ENCODE assay signal across 12 cellular contexts in the genomic region with DNA sequence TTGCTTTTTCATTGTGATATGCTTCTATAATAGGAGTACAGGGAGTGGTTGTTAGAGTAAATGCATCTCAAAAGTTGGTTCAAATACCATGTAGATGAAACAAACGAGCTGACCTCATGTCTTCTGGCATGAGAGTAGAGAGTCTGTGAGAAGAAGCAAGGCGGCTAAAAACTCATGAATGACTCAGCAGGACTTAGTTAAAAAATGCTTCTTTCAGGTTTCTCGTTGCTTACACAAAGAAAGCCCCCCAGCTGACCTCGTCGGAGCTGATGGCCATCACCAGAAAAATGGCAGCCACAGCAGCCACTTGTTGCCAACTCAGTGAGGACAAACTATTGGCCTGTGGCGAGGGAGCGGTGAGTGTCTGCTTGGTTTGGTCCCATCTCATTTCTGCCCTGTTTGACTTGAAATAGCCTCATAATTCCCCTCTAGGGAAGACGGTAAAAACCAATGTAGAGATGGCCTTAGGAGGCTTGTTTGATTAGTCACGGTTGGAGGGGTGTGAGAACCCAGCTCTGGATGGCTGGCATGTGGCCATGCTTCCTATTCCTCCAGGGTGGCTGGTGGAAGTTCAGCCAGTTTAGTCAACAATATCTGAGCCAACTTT. TPM values are rescaled to one million over a fixed set of nuclear protein-coding genes. Genes with fewer than 3 reads are reported as not detected.
DNase-seq lines count a peak whose midpoint lies in the region; ATAC-seq lines count a peak whose summit lies in the region.
"Had no signal": no experiment of that assay in that cellular context is flagged by ENCODE, and none has a peak within 500 bp of the region (broad histone marks: within the 10 kb centered on the region; RNA-seq: fewer than 3 reads in every experiment).

No MANE protein-coding gene starts in this region.

- no peak overlapping the region for H3K4me3 Mint-ChIP-seq in stimulated activated naive CD8-positive, alpha-beta T cell treated with anti-CD3 and anti-CD28 coated beads, Interleukin-15, amount 100 ng/mL, for 72 hours
- no peak overlapping the region for H3K4me3 Mint-ChIP-seq in activated naive CD8-positive, alpha-beta T cell treated with anti-CD3 and anti-CD28 coated beads, Interleukin-2, amount 50 U/mL, for 24 hours
- H3K4me3 Mint-ChIP-seq: neural crest cell had no signal

- no peaks in the 10 kb centered on the region for H3K36me3 Mint-ChIP-seq in activated naive CD8-positive, alpha-beta T cell treated with anti-CD3 and anti-CD28 coated beads, Interleukin-2, amount 50 U/mL, for 24 hours (ENCODE audit: low read depth)

- H3K9me3 Mint-ChIP-seq in stimulated activated naive CD8-positive, alpha-beta T cell treated with anti-CD3 and anti-CD28 coated beads, Interleukin-15, amount 100 ng/mL, for 72 hours: no peaks in the 10 kb centered on the region
- H3K9me3 Mint-ChIP-seq in activated naive CD8-positive, alpha-beta T cell treated with anti-CD3 and anti-CD28 coated beads, Interleukin-2, amount 50 U/mL, for 24 hours: no peaks in the 10 kb centered on the region
- H3K9me3 Mint-ChIP-seq: neural crest cell had no signal

- peak; percentile 75 to 80 for ATAC-seq in right cardiac atrium
- no peak for ATAC-seq in stimulated activated naive CD8-positive, alpha-beta T cell treated with anti-CD3 and anti-CD28 coated beads, Interleukin-15, amount 100 ng/mL, for 72 hours
- no peak for ATAC-seq in activated naive CD8-positive, alpha-beta T cell treated with anti-CD3 and anti-CD28 coated beads, Interleukin-2, amount 50 U/mL, for 24 hours

- intact Hi-C loops in right cardiac atrium (cut with DNase I): no loop called here

- no peak overlapping the region for H3K4me3 ChIP-seq in right cardiac atrium (ENCODE audit: low read length)
- H3K4me3 ChIP-seq: cardiac muscle cell had no signal

- DNase-seq in AG08395 (ENCODE audit: low spot score): peak; percentile 82
- peak; percentile 85 for DNase-seq in LHCN-M2 (ENCODE audit: low read depth)
- DNase-seq in T1000 (lab: John Stamatoyannopoulos, UW): peak; percentile 79
- DNase-seq in right cardiac atrium: peak; percentile 67 to 87 (median 77)
- DNase-seq in stimulated activated naive CD8-positive, alpha-beta T cell treated with anti-CD3 and anti-CD28 coated beads, Interleukin-15, amount 100 ng/mL, for 72 hours: no peak
- DNase-seq in GF-D8 (lab: John Stamatoyannopoulos, UW): no peak
- no peak for DNase-seq in SK-N-DZ (ENCODE audit: low spot score)
- no peak for DNase-seq in activated naive CD8-positive, alpha-beta T cell treated with anti-CD3 and anti-CD28 coated beads, Interleukin-2, amount 50 U/mL, for 24 hours
- DNase-seq: SIG-M5 had no signal

- 40% methylated on average over 9 of the region's 9 CpGs for WGBS in right cardiac atrium

- H3K9me3 ChIP-seq in right cardiac atrium (ENCODE audit: control insufficient read depth, low read length): no peaks in the 10 kb centered on the region

- H3K27me3 Mint-ChIP-seq in stimulated activated naive CD8-positive, alpha-beta T cell treated with anti-CD3 and anti-CD28 coated beads, Interleukin-15, amount 100 ng/mL, for 72 hours: no peaks in the 10 kb centered on the region
- H3K27me3 Mint-ChIP-seq in activated naive CD8-positive, alpha-beta T cell treated with anti-CD3 and anti-CD28 coated beads, Interleukin-2, amount 50 U/mL, for 24 hours: peaks cover 7% of the 10 kb centered on the region

- H3K27me3 ChIP-seq in right cardiac atrium (ENCODE audit: control insufficient read depth, insufficient read depth): no peaks in the 10 kb centered on the region
- H3K27me3 ChIP-seq: cardiac muscle cell had no signal

- peaks cover 5% of the 10 kb centered on the region for H3K4me1 ChIP-seq in right cardiac atrium (ENCODE audit: control insufficient read depth, insufficient read depth, low read length)

- H3K27ac Mint-ChIP-seq in stimulated activated naive CD8-positive, alpha-beta T cell treated with anti-CD3 and anti-CD28 coated beads, Interleukin-15, amount 100 ng/mL, for 72 hours: no peak overlapping the region
- H3K27ac Mint-ChIP-seq in activated naive CD8-positive, alpha-beta T cell treated with anti-CD3 and anti-CD28 coated beads, Interleukin-2, amount 50 U/mL, for 24 hours: no peak overlapping the region

- no peaks in the 10 kb centered on the region for H3K4me1 Mint-ChIP-seq in stimulated activated naive CD8-positive, alpha-beta T cell treated with anti-CD3 and anti-CD28 coated beads, Interleukin-15, amount 100 ng/mL, for 72 hours
- no peaks in the 10 kb centered on the region for H3K4me1 Mint-ChIP-seq in activated naive CD8-positive, alpha-beta T cell treated with anti-CD3 and anti-CD28 coated beads, Interleukin-2, amount 50 U/mL, for 24 hours

- H3K27ac ChIP-seq in right cardiac atrium (ENCODE audit: low read length): no peak overlapping the region
- H3K27ac ChIP-seq: cardiac muscle cell had no signal

RNA-seq across cellular contexts. Expression of gene AFP, which starts 14.5 kb away (rescaled TPM):
- 0.58 TPM in 1 of 2 replicates, not detected in the other for total RNA-seq in LHCN-M2 (2014; rRNA removed)
- polyA plus RNA-seq in LHCN-M2 (2012): 1.8 TPM
- not detected for total RNA-seq in right cardiac atrium
- not detected for polyA plus RNA-seq in right cardiac atrium
- 0.28 and 1.9 TPM in 2 replicates for polyA plus RNA-seq in SK-N-DZ (2014; cell fraction: cytosol; rRNA removed)
- polyA plus RNA-seq in SK-N-DZ (2014; cell fraction: nucleus; rRNA removed): 0.46 and 1.1 TPM in 2 replicates
- total RNA-seq: neural crest cell, temporal lobe had no signal

RNA-seq across cellular contexts. Expression of gene AFM, which starts 31.0 kb away (rescaled TPM):
- not detected in 2 replicates for total RNA-seq in LHCN-M2 (2014; rRNA removed)
- polyA plus RNA-seq in LHCN-M2 (2012): not detected
- not detected for total RNA-seq in right cardiac atrium
- polyA plus RNA-seq in right cardiac atrium: not detected
- polyA plus RNA-seq in SK-N-DZ (2014; cell fraction: cytosol; rRNA removed): 0.09 and 0.83 TPM in 2 replicates
- polyA plus RNA-seq in SK-N-DZ (2014; cell fraction: nucleus; rRNA removed): 0.40 TPM in 1 of 2 replicates, not detected in the other
- total RNA-seq: cardiac muscle cell, neural crest cell, temporal lobe had no signal

RNA-seq across cellular contexts. Expression of gene ALB, which starts 46.4 kb away (rescaled TPM):
- not detected in 2 replicates for total RNA-seq in LHCN-M2 (2014; rRNA removed)
- polyA plus RNA-seq in LHCN-M2 (2012): not detected
- total RNA-seq in right cardiac atrium: 1 to 10 TPM in 1 of 4 donors, not detected in 3; 9.6 TPM
- 0.81 TPM for polyA plus RNA-seq in right cardiac atrium
- polyA plus RNA-seq in SK-N-DZ (2014; cell fraction: cytosol; rRNA removed): 0.19 and 1.6 TPM in 2 replicates
- 3.6 and 5.0 TPM in 2 replicates for polyA plus RNA-seq in SK-N-DZ (2014; cell fraction: nucleus; rRNA removed)

Comparison
In these comparisons a context has a peak if more than half of its experiments do, and no peak if none do; other contexts are left out.
1. DNase-seq: peak in AG08395 (single experiment), LHCN-M2 (single experiment), T1000 (single experiment) and right cardiac atrium (3 of 3); none in stimulated activated naive CD8-positive, alpha-beta T cell treated with anti-CD3 and anti-CD28 coated beads, Interleukin-15, amount 100 ng/mL, for 72 hours (0 of 2), GF-D8 (single experiment), SK-N-DZ (single experiment) and activated naive CD8-positive, alpha-beta T cell treated with anti-CD3 and anti-CD28 coated beads, Interleukin-2, amount 50 U/mL, for 24 hours (single experiment).
2. ATAC-seq: peak in right cardiac atrium (2 of 2); none in stimulated activated naive CD8-positive, alpha-beta T cell treated with anti-CD3 and anti-CD28 coated beads, Interleukin-15, amount 100 ng/mL, for 72 hours (single experiment) and activated naive CD8-positive, alpha-beta T cell treated with anti-CD3 and anti-CD28 coated beads, Interleukin-2, amount 50 U/mL, for 24 hours (single experiment).